17 cellular contexts compared by ENCODE assay signal in genomic region chr10:110278562-110278961, GRCh38.
"Had no signal": no experiment of that assay in that cellular context is flagged by ENCODE, and none has a peak within 500 bp of the region (broad histone marks: within the 10 kb centered on the region; RNA-seq: fewer than 3 reads in every experiment).

No MANE protein-coding gene starts in this region.

- DNase-seq: activated CD8-positive, alpha-beta memory T cell treated with anti-CD3 and anti-CD28 coated beads for 24 hours; activated naive CD4-positive, alpha-beta T cell treated with Interleukin-2 at 50 U/mL for 16 hours; activated naive CD8-positive, alpha-beta T cell treated with anti-CD3 and anti-CD28 coated beads, Interleukin-2, amount 50 U/mL, for 24 hours; cortex of kidney; left colon; mucosa of descending colon; psoas muscle; stimulated activated CD4-positive, alpha-beta T cell treated with anti-CD3 and anti-CD28 coated beads, Interleukin-12 subunit alpha, Interleukin-12 subunit beta, amount 100 ng/mL, for 4 hours; stimulated activated CD4-positive, alpha-beta T cell treated with anti-CD3 and anti-CD28 coated beads, Interleukin-2, amount 100 ng/mL, for 48 hours; stimulated activated CD8-positive, alpha-beta memory T cell treated with anti-CD3 and anti-CD28 coated beads, Interleukin-4, amount 100 ng/mL, for 48 hours; stimulated activated naive CD8-positive, alpha-beta T cell treated with anti-CD3 and anti-CD28 coated beads, Interleukin-15, Interleukin-2, amounts not matched to agents 100 U/mL and 50 U/mL, for 24 hours; testis had no signal

- H3K9me3 ChIP-seq: mucosa of descending colon, psoas muscle, testis had no signal

- ATAC-seq: activated naive CD8-positive, alpha-beta T cell treated with anti-CD3 and anti-CD28 coated beads, Interleukin-2, amount 50 U/mL, for 24 hours; stimulated activated naive CD8-positive, alpha-beta T cell treated with anti-CD3 and anti-CD28 coated beads, Interleukin-15, Interleukin-2, amounts not matched to agents 100 U/mL and 50 U/mL, for 24 hours had no signal

- H3K4me3 ChIP-seq: mucosa of descending colon, psoas muscle, testis had no signal

- H3K27ac ChIP-seq: psoas muscle, testis had no signal

- H3K9me3 Mint-ChIP-seq: activated CD4-positive, alpha-beta T cell treated with anti-CD3 and anti-CD28 coated beads, Interleukin-2, amount 10 ng/mL, durations not matched to agents 7 days and 5 days; activated naive CD8-positive, alpha-beta T cell treated with anti-CD3 and anti-CD28 coated beads, Interleukin-2, amount 50 U/mL, for 24 hours; effector memory CD8-positive, alpha-beta T cell; immature natural killer cell; naive thymus-derived CD8-positive, alpha-beta T cell; WTC11 had no signal

- H3K27me3 Mint-ChIP-seq: naive thymus-derived CD8-positive, alpha-beta T cell had no signal

- H3K27ac Mint-ChIP-seq: activated CD4-positive, alpha-beta T cell treated with anti-CD3 and anti-CD28 coated beads, Interleukin-2, amount 10 ng/mL, durations not matched to agents 7 days and 5 days; activated naive CD8-positive, alpha-beta T cell treated with anti-CD3 and anti-CD28 coated beads, Interleukin-2, amount 50 U/mL, for 24 hours; effector memory CD8-positive, alpha-beta T cell; immature natural killer cell had no signal

- H3K27me3 ChIP-seq: testis had no signal

- H3K4me3 Mint-ChIP-seq: activated CD4-positive, alpha-beta T cell treated with anti-CD3 and anti-CD28 coated beads, Interleukin-2, amount 10 ng/mL, durations not matched to agents 7 days and 5 days; activated naive CD8-positive, alpha-beta T cell treated with anti-CD3 and anti-CD28 coated beads, Interleukin-2, amount 50 U/mL, for 24 hours; effector memory CD8-positive, alpha-beta T cell; immature natural killer cell; WTC11 had no signal
